19 cellular contexts compared by ENCODE assay signal in the genomic region with DNA sequence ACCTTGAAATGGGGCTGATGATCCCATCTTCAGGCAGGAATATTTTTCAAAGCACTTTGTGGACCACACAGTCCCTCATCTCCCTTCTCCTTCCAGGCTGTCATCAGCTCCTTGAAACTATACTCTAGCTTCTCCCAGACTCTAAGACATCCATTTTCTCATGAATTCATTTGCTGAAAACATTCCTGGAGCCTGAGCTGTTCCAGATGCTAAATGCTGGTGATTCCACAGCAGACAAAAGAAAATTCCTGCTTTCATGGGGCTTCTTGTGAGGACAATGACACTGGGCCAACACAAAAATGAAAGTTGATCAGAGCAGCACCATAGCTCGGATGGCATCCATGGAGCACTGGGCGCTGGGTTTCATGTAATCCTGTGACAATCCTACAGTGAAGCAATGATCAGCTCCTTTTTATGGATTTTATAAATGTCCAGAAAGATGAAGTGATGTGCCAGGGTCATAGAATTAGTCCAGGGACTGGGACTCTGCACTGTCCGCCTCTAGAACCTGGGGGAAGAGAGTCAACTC. TPM values are rescaled to one million over a fixed set of nuclear protein-coding genes. Genes with fewer than 3 reads are reported as not detected.
DNase-seq lines count a peak whose midpoint lies in the region; ATAC-seq and TF ChIP-seq lines count a peak whose summit lies in the region.
"Had no signal": no experiment of that assay in that cellular context is flagged by ENCODE, and none has a peak within 500 bp of the region (broad histone marks: within the 10 kb centered on the region; RNA-seq: fewer than 3 reads in every experiment).

No MANE protein-coding gene starts in this region.

- H3K36me3 Mint-ChIP-seq in chondrocyte (ENCODE audit: low read depth) (no peaks in the 10 kb centered on the region), mesothelial cell of epicardium (no peaks in the 10 kb centered on the region)
- H3K36me3 Mint-ChIP-seq in activated naive CD4-positive, alpha-beta T cell treated with anti-CD3 and anti-CD28 coated beads, Interleukin-2, amount 10 ng/mL, durations not matched to agents 7 days and 5 days = no peaks in the 10 kb centered on the region
- H3K36me3 Mint-ChIP-seq: activated naive CD8-positive, alpha-beta T cell treated with anti-CD3 and anti-CD28 coated beads for 36 hours had no signal

- H3K27ac Mint-ChIP-seq in chondrocyte (ENCODE audit: unreplicated experiment) = peak overlapping the region; percentile 50
- H3K27ac Mint-ChIP-seq in mesothelial cell of epicardium = peak overlapping the region; percentile 84
- no peak overlapping the region for H3K27ac Mint-ChIP-seq in activated naive CD4-positive, alpha-beta T cell treated with anti-CD3 and anti-CD28 coated beads, Interleukin-2, amount 10 ng/mL, durations not matched to agents 7 days and 5 days
- H3K27ac Mint-ChIP-seq: activated CD4-positive, alpha-beta T cell treated with anti-CD3 and anti-CD28 coated beads for 36 hours; activated naive CD8-positive, alpha-beta T cell treated with anti-CD3 and anti-CD28 coated beads for 36 hours; CD4-positive, alpha-beta T cell; stimulated activated naive CD8-positive, alpha-beta T cell treated with anti-CD3 and anti-CD28 coated beads, Interleukin-15, Interleukin-2, amounts not matched to agents 100 ng/mL and 50 ng/mL, for 24 hours had no signal

- no peak for ATAC-seq in Right ventricle myocardium inferior
- no peak for ATAC-seq in Right ventricle myocardium superior (ENCODE audit: poor library complexity)
- no peak for ATAC-seq in GM19463 (IDR thresholded peaks at IDR 0.05; ENCODE audit: unreplicated experiment)
- no peak for ATAC-seq in HG03139 (IDR thresholded peaks at IDR 0.05; ENCODE audit: unreplicated experiment)
- ATAC-seq: activated CD4-positive, alpha-beta T cell treated with anti-CD3 and anti-CD28 coated beads for 36 hours; esophagus mucosa; right cardiac atrium; upper lobe of right lung had no signal

- peak; percentile 18 for DNase-seq in Right ventricle myocardium inferior (ENCODE audit: missing footprints)
- no peak for DNase-seq in Right ventricle myocardium superior
- DNase-seq in chondrocyte (ENCODE audit: low spot score) = no peak
- no peak for DNase-seq in mesothelial cell of epicardium (ENCODE audit: low spot score in 2 of 2, unreplicated experiment in 2 of 2)
- DNase-seq in DMS 273 (lab: John Stamatoyannopoulos, UW; ENCODE audit: unreplicated experiment) = no peak
- no peak for DNase-seq in activated naive CD4-positive, alpha-beta T cell treated with anti-CD3 and anti-CD28 coated beads, Interleukin-2, amount 10 ng/mL, durations not matched to agents 7 days and 5 days
- DNase-seq: 8988T; activated CD4-positive, alpha-beta T cell treated with anti-CD3 and anti-CD28 coated beads for 36 hours; activated naive CD8-positive, alpha-beta T cell treated with anti-CD3 and anti-CD28 coated beads for 36 hours; CD4-positive, alpha-beta T cell; DMS53; NCI-H1105 treated with DMSO at 0.1 percent for 48 hours; nucleus accumbens; right cardiac atrium; upper lobe of right lung had no signal

- H3K4me1 Mint-ChIP-seq in chondrocyte (ENCODE audit: low read depth) (peaks cover 14% of the 10 kb centered on the region), mesothelial cell of epicardium (peaks cover 37% of the 10 kb centered on the region)
- H3K4me1 Mint-ChIP-seq in activated naive CD4-positive, alpha-beta T cell treated with anti-CD3 and anti-CD28 coated beads, Interleukin-2, amount 10 ng/mL, durations not matched to agents 7 days and 5 days = no peaks in the 10 kb centered on the region
- H3K4me1 Mint-ChIP-seq: activated CD4-positive, alpha-beta T cell treated with anti-CD3 and anti-CD28 coated beads for 36 hours; activated naive CD8-positive, alpha-beta T cell treated with anti-CD3 and anti-CD28 coated beads for 36 hours had no signal

- CTCF ChIA-PET in activated naive CD4-positive, alpha-beta T cell treated with anti-CD3 and anti-CD28 coated beads, Interleukin-2, amount 10 ng/mL, durations not matched to agents 7 days and 5 days (lab: Charles Lee) = interaction anchor here (1.7 kb wide), 1 partner anchor 123 kb away, joined by 3 read pairs; no protein-coding TSS in a partner anchor

- intact Hi-C loops in Right ventricle myocardium inferior (cut with DNase I) = no loop called here
- intact Hi-C loops in Right ventricle myocardium superior (cut with DNase I) = no loop called here

- H3K27me3 Mint-ChIP-seq in chondrocyte (ENCODE audit: low read depth) = no peaks in the 10 kb centered on the region
- peaks cover 5% of the 10 kb centered on the region for H3K27me3 Mint-ChIP-seq in mesothelial cell of epicardium (ENCODE audit: low read depth)
- H3K27me3 Mint-ChIP-seq in activated naive CD4-positive, alpha-beta T cell treated with anti-CD3 and anti-CD28 coated beads, Interleukin-2, amount 10 ng/mL, durations not matched to agents 7 days and 5 days = peaks cover 15% of the 10 kb centered on the region
- H3K27me3 Mint-ChIP-seq: activated CD4-positive, alpha-beta T cell treated with anti-CD3 and anti-CD28 coated beads for 36 hours; activated naive CD8-positive, alpha-beta T cell treated with anti-CD3 and anti-CD28 coated beads for 36 hours; CD4-positive, alpha-beta T cell; stimulated activated naive CD8-positive, alpha-beta T cell treated with anti-CD3 and anti-CD28 coated beads, Interleukin-15, Interleukin-2, amounts not matched to agents 100 ng/mL and 50 ng/mL, for 24 hours had no signal

- H3K4me3 Mint-ChIP-seq in chondrocyte (ENCODE audit: unreplicated experiment) (no peak overlapping the region), mesothelial cell of epicardium (no peak overlapping the region)
- no peak overlapping the region for H3K4me3 Mint-ChIP-seq in activated naive CD4-positive, alpha-beta T cell treated with anti-CD3 and anti-CD28 coated beads, Interleukin-2, amount 10 ng/mL, durations not matched to agents 7 days and 5 days
- H3K4me3 Mint-ChIP-seq: activated CD4-positive, alpha-beta T cell treated with anti-CD3 and anti-CD28 coated beads for 36 hours; activated naive CD8-positive, alpha-beta T cell treated with anti-CD3 and anti-CD28 coated beads for 36 hours; CD4-positive, alpha-beta T cell; stimulated activated naive CD8-positive, alpha-beta T cell treated with anti-CD3 and anti-CD28 coated beads, Interleukin-15, Interleukin-2, amounts not matched to agents 100 ng/mL and 50 ng/mL, for 24 hours had no signal

- TF ChIP-seq CTCF in chondrocyte (IDR thresholded peaks at IDR 0.05) (no peak), mesothelial cell of epicardium (IDR thresholded peaks at IDR 0.05; ENCODE audit: unreplicated experiment) (no peak)

- H3K9me3 Mint-ChIP-seq in chondrocyte (ENCODE audit: low read depth) = peaks cover 3% of the 10 kb centered on the region
- no peaks in the 10 kb centered on the region for H3K9me3 Mint-ChIP-seq in mesothelial cell of epicardium
- H3K9me3 Mint-ChIP-seq in activated naive CD4-positive, alpha-beta T cell treated with anti-CD3 and anti-CD28 coated beads, Interleukin-2, amount 10 ng/mL, durations not matched to agents 7 days and 5 days = no peaks in the 10 kb centered on the region
- H3K9me3 Mint-ChIP-seq: activated naive CD8-positive, alpha-beta T cell treated with anti-CD3 and anti-CD28 coated beads for 36 hours; stimulated activated naive CD8-positive, alpha-beta T cell treated with anti-CD3 and anti-CD28 coated beads, Interleukin-15, Interleukin-2, amounts not matched to agents 100 ng/mL and 50 ng/mL, for 24 hours had no signal

RNA-seq across cellular contexts. Expression of a gene that starts 47.4 kb away (rescaled TPM):
- total RNA-seq in Right ventricle myocardium inferior (23.8 TPM), Right ventricle myocardium superior (21.8 TPM), chondrocyte (44.5 to 58.1 TPM (median 50.4 TPM) in 3 replicates), mesothelial cell of epicardium (85.9 to 87.5 TPM (median 86.1 TPM) in 3 replicates)
